Comparison of ENCODE assay signal across 10 cellular contexts in the genomic region with DNA sequence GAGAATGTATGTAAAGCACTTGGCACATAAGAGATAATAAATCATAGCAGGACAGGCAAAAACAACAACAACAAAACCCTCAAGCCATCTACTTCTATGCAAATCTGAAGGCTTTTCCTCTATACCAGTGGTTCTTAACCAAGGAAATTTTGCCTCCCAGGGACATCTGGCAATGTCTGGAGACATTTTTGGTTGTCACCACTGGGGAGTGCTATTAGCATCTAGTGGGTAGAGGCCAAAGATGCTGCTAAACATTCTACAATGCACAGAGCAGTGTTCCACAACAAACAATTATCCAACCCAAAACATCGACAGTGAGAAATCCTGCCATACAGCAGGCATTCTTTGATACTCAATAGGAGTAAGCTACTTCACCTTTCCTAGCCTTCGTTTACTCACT. TPM values are rescaled to one million over a fixed set of nuclear protein-coding genes. Genes with fewer than 3 reads are reported as not detected.
A peak's percentile ranks its signal among the peaks of the same experiment; 100 is the strongest.
DNase-seq lines count a peak whose midpoint lies in the region; ATAC-seq lines count a peak whose summit lies in the region.
"Had no signal": no experiment of that assay in that cellular context is flagged by ENCODE, and none has a peak within 500 bp of the region (broad histone marks: within the 10 kb centered on the region; RNA-seq: fewer than 3 reads in every experiment).

No MANE protein-coding gene starts in this region.

- peaks cover 16% of the 10 kb centered on the region for H3K36me3 Mint-ChIP-seq in stimulated activated memory B cell treated with anti-CD40 and anti-IgM and Interleukin-4, amounts not matched to agents 10 μg/mL and 1 μg/mL and 100 μg/mL, for 72 hours

- H3K27ac Mint-ChIP-seq in stimulated activated memory B cell treated with anti-CD40 and anti-IgM and Interleukin-4, amounts not matched to agents 10 μg/mL and 1 μg/mL and 100 μg/mL, for 72 hours = no peak overlapping the region

- no peaks in the 10 kb centered on the region for H3K27me3 Mint-ChIP-seq in stimulated activated memory B cell treated with anti-CD40 and anti-IgM and Interleukin-4, amounts not matched to agents 10 μg/mL and 1 μg/mL and 100 μg/mL, for 72 hours

- H3K4me1 Mint-ChIP-seq in stimulated activated memory B cell treated with anti-CD40 and anti-IgM and Interleukin-4, amounts not matched to agents 10 μg/mL and 1 μg/mL and 100 μg/mL, for 72 hours = no peaks in the 10 kb centered on the region
- H3K4me1 Mint-ChIP-seq: immature natural killer cell had no signal

- H3K9me3 Mint-ChIP-seq in stimulated activated memory B cell treated with anti-CD40 and anti-IgM and Interleukin-4, amounts not matched to agents 10 μg/mL and 1 μg/mL and 100 μg/mL, for 72 hours = no peaks in the 10 kb centered on the region
- H3K9me3 Mint-ChIP-seq: immature natural killer cell had no signal

- H3K4me3 Mint-ChIP-seq in stimulated activated memory B cell treated with anti-CD40 and anti-IgM and Interleukin-4, amounts not matched to agents 10 μg/mL and 1 μg/mL and 100 μg/mL, for 72 hours = no peak overlapping the region
- H3K4me3 Mint-ChIP-seq: immature natural killer cell had no signal

- peak; percentile 6 for DNase-seq in stimulated activated CD4-positive, alpha-beta T cell treated with anti-CD3 and anti-CD28 coated beads, Interleukin-4, amount 100 ng/mL, for 24 hours
- no peak for DNase-seq in stimulated activated CD4-positive, alpha-beta T cell treated with anti-CD3 and anti-CD28 coated beads, Interleukin-2, amount 100 ng/mL, for 48 hours
- DNase-seq in RPMI7951 (ENCODE audit: low read depth) (peak; percentile 10), foreskin melanocyte (peak; percentile 10), cerebellum (ENCODE audit: low spot score) (no peak)
- DNase-seq: stimulated activated CD4-positive, alpha-beta T cell treated with anti-CD3 and anti-CD28 coated beads, Interleukin-2, amount 100 ng/mL, for 24 hours had no signal

- ATAC-seq in HG02852 (IDR thresholded peaks at IDR 0.05; ENCODE audit: unreplicated experiment) (no peak), GM21526 (IDR thresholded peaks at IDR 0.05; ENCODE audit: low FRiP score, unreplicated experiment) (no peak)
- no peak for ATAC-seq in stimulated activated memory B cell treated with anti-CD40 and anti-IgM and Interleukin-4, amounts not matched to agents 10 μg/mL and 1 μg/mL and 100 μg/mL, for 72 hours

RNA-seq across cellular contexts. Expression of a gene that starts 28.2 kb away (rescaled TPM):
- 46.2 and 52.3 TPM in 2 replicates for total RNA-seq in RPMI7951 (2014; rRNA removed; shearing (Covaris generic))
- total RNA-seq in cerebellum = 44.5 TPM

RNA-seq across cellular contexts. Expression of a gene that starts 55.9 kb away (rescaled TPM):
- 68.0 and 72.6 TPM in 2 replicates for total RNA-seq in RPMI7951 (2014; rRNA removed; shearing (Covaris generic))
- total RNA-seq in cerebellum = 10.2 TPM

Comparison
In these comparisons a context has a peak if more than half of its experiments do, and no peak if none do; other contexts are left out.
1. DNase-seq: peak in stimulated activated CD4-positive, alpha-beta T cell treated with anti-CD3 and anti-CD28 coated beads, Interleukin-4, amount 100 ng/mL, for 24 hours (single experiment), RPMI7951 (single experiment) and foreskin melanocyte (single experiment); none in stimulated activated CD4-positive, alpha-beta T cell treated with anti-CD3 and anti-CD28 coated beads, Interleukin-2, amount 100 ng/mL, for 48 hours (0 of 2) and cerebellum (single experiment).